Comparison of ENCODE assay signal across 18 cellular contexts in genomic region chr22:32761251-32761903, GRCh38. TPM values are rescaled to one million over a fixed set of nuclear protein-coding genes. Genes with fewer than 3 reads are reported as not detected.
DNase-seq lines count a peak whose midpoint lies in the region; ATAC-seq and TF ChIP-seq lines count a peak whose summit lies in the region.
"Had no signal": no experiment of that assay in that cellular context is flagged by ENCODE, and none has a peak within 500 bp of the region (broad histone marks: within the 10 kb centered on the region; RNA-seq: fewer than 3 reads in every experiment).

No MANE protein-coding gene starts in this region.

- peak overlapping the region; percentile 53 for H3K27ac ChIP-seq in smooth muscle cell (ENCODE audit: low read depth)
- H3K27ac ChIP-seq: BLaER1 treated with 17β-estradiol and CSF1 and Interleukin-3, amounts not matched to agents 10 nM and 100 nM had no signal

- peaks cover 4% of the 10 kb centered on the region for H3K27me3 Mint-ChIP-seq in glutamatergic neuron (ENCODE audit: unreplicated experiment)

- no peak overlapping the region for H3K9ac ChIP-seq in adipocyte (ENCODE audit: low read length)
- no peak overlapping the region for H3K9ac ChIP-seq in smooth muscle cell (ENCODE audit: low read depth)
- H3K9ac ChIP-seq: BLaER1 treated with 17β-estradiol and CSF1 and Interleukin-3, amounts not matched to agents 10 nM and 100 nM had no signal

- H3K4me1 ChIP-seq in adipocyte (ENCODE audit: control insufficient read depth, insufficient read depth, low read length), result peaks cover 50% of the 10 kb centered on the region
- H3K4me1 ChIP-seq in smooth muscle cell (ENCODE audit: low read depth), result peaks cover 6% of the 10 kb centered on the region

- ATAC-seq in GM18517 (IDR thresholded peaks at IDR 0.05; ENCODE audit: unreplicated experiment) (no peak), GM21717 (IDR thresholded peaks at IDR 0.05; ENCODE audit: unreplicated experiment) (no peak)
- no peak for ATAC-seq in activated CD4-positive, CD25-positive, alpha-beta regulatory T cell treated with anti-CD3 and anti-CD28 coated beads, Interleukin-2, amount 50 U/mL, for 24 hours

- no peaks in the 10 kb centered on the region for H3K9me3 ChIP-seq in adipocyte (ENCODE audit: control insufficient read depth, low read length)
- no peaks in the 10 kb centered on the region for H3K9me3 ChIP-seq in smooth muscle cell (replicated peaks; ENCODE audit: low read depth)
- H3K9me3 ChIP-seq: BLaER1 treated with 17β-estradiol and CSF1 and Interleukin-3, amounts not matched to agents 10 nM and 100 nM had no signal

- no peak overlapping the region for H3K27ac Mint-ChIP-seq in glutamatergic neuron (ENCODE audit: unreplicated experiment)
- H3K27ac Mint-ChIP-seq: activated CD4-positive, alpha-beta T cell treated with anti-CD3 and anti-CD28 coated beads, Interleukin-2, amount 10 ng/mL, durations not matched to agents 24 days and 14 days; activated T-helper 1 cell treated with anti-CD3 and anti-CD28 coated beads, Interleukin-12 subunit alpha, Interleukin-12 subunit beta, Interleukin-2, Interleukin-4 antibody, amounts not matched to agents 30 ng/mL and 10 ng/mL and 1 ng/mL, durations not matched to agents 14 hours and 24 hours and 36 hours had no signal

- H3K36me3 Mint-ChIP-seq in glutamatergic neuron (ENCODE audit: unreplicated experiment), result no peaks in the 10 kb centered on the region

- H3K9me3 Mint-ChIP-seq in glutamatergic neuron (ENCODE audit: unreplicated experiment), result peaks cover 2% of the 10 kb centered on the region
- H3K9me3 Mint-ChIP-seq: activated CD4-positive, alpha-beta T cell treated with anti-CD3 and anti-CD28 coated beads, Interleukin-2, amount 10 ng/mL, durations not matched to agents 24 days and 14 days; activated T-helper 1 cell treated with anti-CD3 and anti-CD28 coated beads, Interleukin-12 subunit alpha, Interleukin-12 subunit beta, Interleukin-2, Interleukin-4 antibody, amounts not matched to agents 30 ng/mL and 10 ng/mL and 1 ng/mL, durations not matched to agents 14 hours and 24 hours and 36 hours had no signal

- H3K36me3 ChIP-seq in adipocyte (ENCODE audit: control insufficient read depth, insufficient read depth, low read length, severe bottlenecking) (no peaks in the 10 kb centered on the region), smooth muscle cell (ENCODE audit: low read depth) (no peaks in the 10 kb centered on the region)
- H3K36me3 ChIP-seq: BLaER1 treated with 17β-estradiol and CSF1 and Interleukin-3, amounts not matched to agents 10 nM and 100 nM had no signal

- H3K4me3 Mint-ChIP-seq in glutamatergic neuron (ENCODE audit: unreplicated experiment), result no peak overlapping the region
- H3K4me3 Mint-ChIP-seq: activated CD4-positive, alpha-beta T cell treated with anti-CD3 and anti-CD28 coated beads, Interleukin-2, amount 10 ng/mL, durations not matched to agents 24 days and 14 days; activated T-helper 1 cell treated with anti-CD3 and anti-CD28 coated beads, Interleukin-12 subunit alpha, Interleukin-12 subunit beta, Interleukin-2, Interleukin-4 antibody, amounts not matched to agents 30 ng/mL and 10 ng/mL and 1 ng/mL, durations not matched to agents 14 hours and 24 hours and 36 hours had no signal

- H3K4me1 Mint-ChIP-seq in glutamatergic neuron (ENCODE audit: low read depth, unreplicated experiment), result no peaks in the 10 kb centered on the region
- H3K4me1 Mint-ChIP-seq: activated CD4-positive, alpha-beta T cell treated with anti-CD3 and anti-CD28 coated beads, Interleukin-2, amount 10 ng/mL, durations not matched to agents 24 days and 14 days had no signal

- TF ChIP-seq CTCF in smooth muscle cell (IDR thresholded peaks at IDR 0.05; ENCODE audit: borderline replicate concordance, insufficient read depth, poor library complexity, severe bottlenecking) (no peak), glutamatergic neuron (IDR thresholded peaks at IDR 0.05; ENCODE audit: partially characterized antibody, unreplicated experiment) (no peak)

- DNase-seq in EL (peak; percentile 86), adipocyte (ENCODE audit: low read depth) (peak; percentile 35), hepatic stellate cell (ENCODE audit: low spot score) (peak; percentile 84), smooth muscle cell (lab: John Stamatoyannopoulos, UW; ENCODE audit: unreplicated experiment) (no peak), glutamatergic neuron (no peak)
- DNase-seq: activated CD4-positive, alpha-beta T cell treated with anti-CD3 and anti-CD28 coated beads, Interleukin-2, amount 10 ng/mL, durations not matched to agents 24 days and 14 days; aorta; H7; hippocampal formation; mesendoderm; NCI-H226; stimulated activated CD4-positive, alpha-beta T cell treated with anti-CD3 and anti-CD28 coated beads, Interleukin-2, amount 100 ng/mL, for 24 hours; T-helper 1 cell had no signal

- WGBS in smooth muscle cell (ENCODE audit: low lambda C conversion rate), result 42% methylated on average over 9 of the region's 9 CpGs

- H2AFZ ChIP-seq in smooth muscle cell (ENCODE audit: low read depth), result no peak overlapping the region

- no peaks in the 10 kb centered on the region for H4K20me1 ChIP-seq in smooth muscle cell (ENCODE audit: low read depth)
- H4K20me1 ChIP-seq: BLaER1 treated with 17β-estradiol and CSF1 and Interleukin-3, amounts not matched to agents 10 nM and 100 nM had no signal

- H3K4me3 ChIP-seq in adipocyte (ENCODE audit: low read length), result no peak overlapping the region
- no peak overlapping the region for H3K4me3 ChIP-seq in smooth muscle cell
- H3K4me3 ChIP-seq: BLaER1 treated with 17β-estradiol and CSF1 and Interleukin-3, amounts not matched to agents 10 nM and 100 nM had no signal

- peaks cover 6% of the 10 kb centered on the region for H3F3A ChIP-seq in smooth muscle cell (ENCODE audit: low read depth)

- H3K27me3 ChIP-seq in adipocyte (replicated peaks; ENCODE audit: control insufficient read depth, insufficient read depth, low read length) (no peaks in the 10 kb centered on the region), smooth muscle cell (ENCODE audit: low read depth) (no peaks in the 10 kb centered on the region)

- H3K79me2 ChIP-seq in smooth muscle cell (ENCODE audit: low read depth), result no peaks in the 10 kb centered on the region

- peak overlapping the region; percentile 4 for H3K4me2 ChIP-seq in smooth muscle cell

RNA-seq across cellular contexts. Expression of gene TIMP3, which starts 40.1 kb away (rescaled TPM):
- total RNA-seq in smooth muscle cell (3,114 and 3,210 TPM in 2 replicates), glutamatergic neuron (ENCODE audit: unreplicated experiment) (15.2 TPM)
- 3,050 and 3,942 TPM in 2 replicates for polyA plus RNA-seq in smooth muscle cell
- total RNA-seq: activated CD4-positive, alpha-beta T cell treated with anti-CD3 and anti-CD28 coated beads, Interleukin-2, amount 10 ng/mL, durations not matched to agents 24 days and 14 days; activated T-helper 1 cell treated with anti-CD3 and anti-CD28 coated beads, Interleukin-12 subunit alpha, Interleukin-12 subunit beta, Interleukin-2, Interleukin-4 antibody, amounts not matched to agents 30 ng/mL and 10 ng/mL and 1 ng/mL, durations not matched to agents 14 hours and 24 hours and 36 hours had no signal

Comparison
In these comparisons a context has a peak if more than half of its experiments do, and no peak if none do; other contexts are left out.
1. DNase-seq: peak in EL (single experiment), adipocyte (single experiment) and hepatic stellate cell (single experiment); none in smooth muscle cell (single experiment) and glutamatergic neuron (single experiment).
2. RNA of gene TIMP3, which starts 40.1 kb away (total RNA-seq): 3,114 to 3,210 TPM in smooth muscle cell; 15.2 TPM in glutamatergic neuron (single experiment); every median in the first group is over 100 times any median in the second.